18 cellular contexts compared by ENCODE assay signal in the genomic region with DNA sequence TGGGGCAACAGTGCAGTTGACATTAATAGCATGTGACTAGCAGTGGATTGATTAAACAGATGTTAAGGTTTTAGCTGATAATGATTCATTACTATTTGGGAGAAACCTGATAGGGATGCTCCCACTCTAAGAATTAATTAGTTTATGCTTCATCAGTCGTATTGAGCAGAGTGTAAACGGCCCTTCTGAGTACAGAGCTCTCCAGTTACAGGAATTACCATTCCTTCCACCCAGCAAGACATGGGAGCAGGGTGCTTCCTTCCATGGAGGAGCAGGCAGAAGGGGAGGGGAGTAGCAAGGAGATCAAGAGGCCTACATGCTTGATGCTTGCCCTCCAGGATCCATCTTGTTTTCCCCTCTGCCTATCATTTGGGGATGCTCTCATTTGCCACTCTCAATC.
DNase-seq lines count a peak whose midpoint lies in the region; ATAC-seq and TF ChIP-seq lines count a peak whose summit lies in the region.
"Had no signal": no experiment of that assay in that cellular context is flagged by ENCODE, and none has a peak within 500 bp of the region (broad histone marks: within the 10 kb centered on the region; RNA-seq: fewer than 3 reads in every experiment).

No MANE protein-coding gene starts in this region.

- POLR2A ChIA-PET in naive thymus-derived CD8-positive, alpha-beta T cell (lab: Charles Lee): no interaction called here

- H3K9me3 Mint-ChIP-seq in naive thymus-derived CD8-positive, alpha-beta T cell: peaks cover 5 to 22% (median 13%) of the 10 kb centered on the region in 9 donors

- peaks cover 0 to 6% (median 0%) of the 10 kb centered on the region in 12 donors for H3K4me1 ChIP-seq in heart left ventricle
- H3K4me1 ChIP-seq: A549 had no signal

- DNase-seq in DMS 273 (lab: John Stamatoyannopoulos, UW; ENCODE audit: unreplicated experiment): peak; percentile 34
- DNase-seq in DMS 273 treated with DMSO at 0.1 percent for 48 hours (lab: John Stamatoyannopoulos, UW): no peak
- DNase-seq in NCI-H524 treated with DMSO at 0.1 percent for 48 hours (lab: John Stamatoyannopoulos, UW): peak; percentile 58
- DNase-seq in left kidney (ENCODE audit: low read depth, low spot score): peak; percentile 90
- DNase-seq in retina: peak; percentile 35
- no peak for DNase-seq in naive thymus-derived CD8-positive, alpha-beta T cell
- DNase-seq in heart left ventricle: no peak
- DNase-seq in activated CD4-positive, alpha-beta T cell treated with anti-CD3 and anti-CD28 coated beads, Interleukin-2, amount 50 U/mL, for 4 hours: no peak
- DNase-seq: AML-193; CD4-positive, alpha-beta T cell; DMS53; DND-41; EL; HCEC 1CT had no signal

- H3K4me1 Mint-ChIP-seq in naive thymus-derived CD8-positive, alpha-beta T cell: no peaks in the 10 kb centered on the region

- no peak for TF ChIP-seq POLR2A in heart left ventricle (IDR thresholded peaks at IDR 0.05)

- ATAC-seq in naive thymus-derived CD8-positive, alpha-beta T cell: no peak
- no peak for ATAC-seq in heart left ventricle
- ATAC-seq: A549, GM12878 had no signal

- H3K36me3 Mint-ChIP-seq in naive thymus-derived CD8-positive, alpha-beta T cell: peaks cover 0 to 13% (median 2%) of the 10 kb centered on the region in 3 donors

- intact Hi-C loops in heart left ventricle (cut with DNase I): no loop called here

- H3K4me3 Mint-ChIP-seq in naive thymus-derived CD8-positive, alpha-beta T cell: no peak overlapping the region
- H3K4me3 Mint-ChIP-seq: CD4-positive, alpha-beta T cell had no signal

- H3K27ac ChIP-seq in heart left ventricle: no peak overlapping the region
- H3K27ac ChIP-seq: 22Rv1, A549, C4-2B had no signal

- H3K4me3 ChIP-seq in heart left ventricle: no peak overlapping the region
- H3K4me3 ChIP-seq: A549, GM12878 had no signal

- no peaks in the 10 kb centered on the region for H3K36me3 ChIP-seq in heart left ventricle

- WGBS in heart left ventricle, 4 donors: 73 to 100% (median 86%) methylated on average over 2 of the region's 2 CpGs

- no peak for TF ChIP-seq CTCF in heart left ventricle (IDR thresholded peaks at IDR 0.05)

- no peaks in the 10 kb centered on the region for H3K27me3 ChIP-seq in heart left ventricle

- H3K27ac Mint-ChIP-seq in naive thymus-derived CD8-positive, alpha-beta T cell: no peak overlapping the region
- H3K27ac Mint-ChIP-seq: CD4-positive, alpha-beta T cell had no signal

- peaks cover 0 to 6% (median under 1%) of the 10 kb centered on the region in 12 donors for H3K9me3 ChIP-seq in heart left ventricle

- peaks cover 11 to 28% (median 12%) of the 10 kb centered on the region in 5 donors for H3K27me3 Mint-ChIP-seq in naive thymus-derived CD8-positive, alpha-beta T cell

Comparison
In these comparisons a context has a peak if more than half of its experiments do, and no peak if none do; other contexts are left out.
1. DNase-seq: peak in DMS 273 (single experiment), NCI-H524 treated with DMSO at 0.1 percent for 48 hours (single experiment), left kidney (single experiment) and retina (single experiment); none in DMS 273 treated with DMSO at 0.1 percent for 48 hours (single experiment), naive thymus-derived CD8-positive, alpha-beta T cell (0 of 10), heart left ventricle (0 of 5) and activated CD4-positive, alpha-beta T cell treated with anti-CD3 and anti-CD28 coated beads, Interleukin-2, amount 50 U/mL, for 4 hours (0 of 2).